14 cellular contexts compared by ENCODE assay signal in genomic region chr14:92685784-92686355, GRCh38.
DNase-seq lines count a peak whose midpoint lies in the region; ATAC-seq and TF ChIP-seq lines count a peak whose summit lies in the region.
"Had no signal": no experiment of that assay in that cellular context is flagged by ENCODE, and none has a peak within 500 bp of the region (broad histone marks: within the 10 kb centered on the region; RNA-seq: fewer than 3 reads in every experiment).

No MANE protein-coding gene starts in this region.

- H3K36me3 ChIP-seq in SJCRH30 = no peaks in the 10 kb centered on the region

- DNase-seq in natural killer cell = no peak
- no peak for DNase-seq in natural killer cell treated with Interleukin-12 subunit alpha and Interleukin-12 subunit beta and Interleukin-15 and Interleukin-18, amount 100 ng/mL, for 72 hours (ENCODE audit: low spot score)
- DNase-seq in central memory CD8-positive, alpha-beta T cell (ENCODE audit: low spot score in 2 of 2) = no peak
- no peak for DNase-seq in naive thymus-derived CD8-positive, alpha-beta T cell
- DNase-seq in NCI-H1092 treated with DMSO at 0.1 percent for 48 hours (lab: John Stamatoyannopoulos, UW) = no peak
- no peak for DNase-seq in activated CD4-positive, alpha-beta T cell treated with anti-CD3 and anti-CD28 coated beads, Interleukin-2, amount 10 ng/mL, durations not matched to agents 24 days and 14 days
- no peak for DNase-seq in SJCRH30
- no peak for DNase-seq in HFFc6
- DNase-seq: AML-193; CD4-positive, CD25-positive, alpha-beta regulatory T cell; DMS79 treated with DMSO at 0.1 percent for 48 hours; NCI-H1436 treated with DMSO at 0.1 percent for 48 hours; NCI-H2081; NCI-H510A treated with DMSO at 0.1 percent for 48 hours had no signal

- no peaks in the 10 kb centered on the region for H3K4me1 ChIP-seq in SJCRH30

- H3K4me1 Mint-ChIP-seq in natural killer cell (peaks cover 11 to 19% of the 10 kb centered on the region in 2 donors), HFFc6 (ENCODE audit: low read depth) (peaks cover 6% of the 10 kb centered on the region)
- H3K4me1 Mint-ChIP-seq in natural killer cell treated with Interleukin-12 subunit alpha and Interleukin-12 subunit beta and Interleukin-15 and Interleukin-18, amount 100 ng/mL, for 72 hours (ENCODE audit: low read depth in 2 of 2) = peaks cover 7 to 14% of the 10 kb centered on the region in 2 donors
- H3K4me1 Mint-ChIP-seq in central memory CD8-positive, alpha-beta T cell = peaks cover 13% of the 10 kb centered on the region
- peaks cover 6 to 22% (median 9%) of the 10 kb centered on the region in 4 donors for H3K4me1 Mint-ChIP-seq in naive thymus-derived CD8-positive, alpha-beta T cell
- H3K4me1 Mint-ChIP-seq in activated CD4-positive, alpha-beta T cell treated with anti-CD3 and anti-CD28 coated beads, Interleukin-2, amount 10 ng/mL, durations not matched to agents 24 days and 14 days = peaks cover 7% of the 10 kb centered on the region

- H3K27me3 ChIP-seq in SJCRH30 = no peaks in the 10 kb centered on the region

- H3K9me3 ChIP-seq in SJCRH30 (replicated peaks) = no peaks in the 10 kb centered on the region

- ATAC-seq in natural killer cell = no peak
- ATAC-seq in natural killer cell treated with Interleukin-12 subunit alpha and Interleukin-12 subunit beta and Interleukin-15 and Interleukin-18, amount 100 ng/mL, for 72 hours = no peak
- ATAC-seq in central memory CD8-positive, alpha-beta T cell (replicated peaks; ENCODE audit: extremely low read depth, poor library complexity, severe bottlenecking) = no peak
- ATAC-seq in naive thymus-derived CD8-positive, alpha-beta T cell = no peak

- intact Hi-C loops in natural killer cell (cut with micrococcal nuclease) = loop anchor here (2.0 to 10.0 kb wide), 3 partner anchors 34 to 221 kb away; no protein-coding TSS in a partner anchor
- intact Hi-C loops in activated CD4-positive, alpha-beta T cell treated with anti-CD3 and anti-CD28 coated beads, Interleukin-2, amount 10 ng/mL, durations not matched to agents 24 days and 14 days (cut with micrococcal nuclease) = no loop called here

- POLR2A ChIA-PET in naive thymus-derived CD8-positive, alpha-beta T cell (lab: Charles Lee) = interaction anchor here (0.8 to 1.7 kb wide), 3 partner anchors 20 to 50 kb away, joined by 3 to 5 read pairs (median 4); no protein-coding TSS in a partner anchor

- TF ChIP-seq CTCF in natural killer cell (IDR thresholded peaks at IDR 0.05) = no peak
- TF ChIP-seq CTCF in HFFc6 (IDR thresholded peaks at IDR 0.05) = no peak

- H3K9me3 Mint-ChIP-seq in natural killer cell (no peaks in the 10 kb centered on the region), HFFc6 (no peaks in the 10 kb centered on the region)
- H3K9me3 Mint-ChIP-seq in natural killer cell treated with Interleukin-12 subunit alpha and Interleukin-12 subunit beta and Interleukin-15 and Interleukin-18, amount 100 ng/mL, for 72 hours = no peaks in the 10 kb centered on the region
- H3K9me3 Mint-ChIP-seq in central memory CD8-positive, alpha-beta T cell = no peaks in the 10 kb centered on the region
- no peaks in the 10 kb centered on the region for H3K9me3 Mint-ChIP-seq in naive thymus-derived CD8-positive, alpha-beta T cell
- no peaks in the 10 kb centered on the region for H3K9me3 Mint-ChIP-seq in activated CD4-positive, alpha-beta T cell treated with anti-CD3 and anti-CD28 coated beads, Interleukin-2, amount 10 ng/mL, durations not matched to agents 24 days and 14 days

- no peak overlapping the region for H3K4me3 ChIP-seq in SJCRH30

- H3K4me3 Mint-ChIP-seq in natural killer cell = no peak overlapping the region
- H3K4me3 Mint-ChIP-seq in natural killer cell treated with Interleukin-12 subunit alpha and Interleukin-12 subunit beta and Interleukin-15 and Interleukin-18, amount 100 ng/mL, for 72 hours = no peak overlapping the region
- H3K4me3 Mint-ChIP-seq in central memory CD8-positive, alpha-beta T cell = peak overlapping the region; percentile 8
- no peak overlapping the region for H3K4me3 Mint-ChIP-seq in naive thymus-derived CD8-positive, alpha-beta T cell
- no peak overlapping the region for H3K4me3 Mint-ChIP-seq in activated CD4-positive, alpha-beta T cell treated with anti-CD3 and anti-CD28 coated beads, Interleukin-2, amount 10 ng/mL, durations not matched to agents 24 days and 14 days
- H3K4me3 Mint-ChIP-seq in HFFc6 = no peak overlapping the region
- H3K4me3 Mint-ChIP-seq: CD4-positive, CD25-positive, alpha-beta regulatory T cell had no signal

- H3K27ac Mint-ChIP-seq in natural killer cell (peak overlapping the region; percentile 73 to 80), HFFc6 (no peak overlapping the region)
- H3K27ac Mint-ChIP-seq in natural killer cell treated with Interleukin-12 subunit alpha and Interleukin-12 subunit beta and Interleukin-15 and Interleukin-18, amount 100 ng/mL, for 72 hours = no peak overlapping the region
- H3K27ac Mint-ChIP-seq in central memory CD8-positive, alpha-beta T cell (ENCODE audit: low read depth) = peak overlapping the region; percentile 75
- peak overlapping the region in 7 of 10 donors; percentile 20 to 82 (median 41) for H3K27ac Mint-ChIP-seq in naive thymus-derived CD8-positive, alpha-beta T cell
- no peak overlapping the region for H3K27ac Mint-ChIP-seq in activated CD4-positive, alpha-beta T cell treated with anti-CD3 and anti-CD28 coated beads, Interleukin-2, amount 10 ng/mL, durations not matched to agents 24 days and 14 days

- H3K27me3 Mint-ChIP-seq in natural killer cell (ENCODE audit: low read depth in 2 of 2) = no peaks in the 10 kb centered on the region
- H3K27me3 Mint-ChIP-seq in natural killer cell treated with Interleukin-12 subunit alpha and Interleukin-12 subunit beta and Interleukin-15 and Interleukin-18, amount 100 ng/mL, for 72 hours = no peaks in the 10 kb centered on the region
- H3K27me3 Mint-ChIP-seq in central memory CD8-positive, alpha-beta T cell = no peaks in the 10 kb centered on the region
- no peaks in the 10 kb centered on the region for H3K27me3 Mint-ChIP-seq in naive thymus-derived CD8-positive, alpha-beta T cell
- no peaks in the 10 kb centered on the region for H3K27me3 Mint-ChIP-seq in activated CD4-positive, alpha-beta T cell treated with anti-CD3 and anti-CD28 coated beads, Interleukin-2, amount 10 ng/mL, durations not matched to agents 24 days and 14 days
- peaks cover 7% of the 10 kb centered on the region for H3K27me3 Mint-ChIP-seq in HFFc6 (ENCODE audit: insufficient read depth)
- H3K27me3 Mint-ChIP-seq: CD4-positive, CD25-positive, alpha-beta regulatory T cell had no signal

- H3K27ac ChIP-seq in SJCRH30 = no peak overlapping the region

- H3K36me3 Mint-ChIP-seq in natural killer cell = no peaks in the 10 kb centered on the region
- H3K36me3 Mint-ChIP-seq in natural killer cell treated with Interleukin-12 subunit alpha and Interleukin-12 subunit beta and Interleukin-15 and Interleukin-18, amount 100 ng/mL, for 72 hours = peaks cover 8% of the 10 kb centered on the region
- H3K36me3 Mint-ChIP-seq in central memory CD8-positive, alpha-beta T cell (ENCODE audit: insufficient read depth) = peaks cover 24% of the 10 kb centered on the region
- peaks cover 0 to 74% (median 9%) of the 10 kb centered on the region in 3 donors for H3K36me3 Mint-ChIP-seq in naive thymus-derived CD8-positive, alpha-beta T cell
- H3K36me3 Mint-ChIP-seq in activated CD4-positive, alpha-beta T cell treated with anti-CD3 and anti-CD28 coated beads, Interleukin-2, amount 10 ng/mL, durations not matched to agents 24 days and 14 days (ENCODE audit: low read depth) = peaks cover 23% of the 10 kb centered on the region
- no peaks in the 10 kb centered on the region for H3K36me3 Mint-ChIP-seq in HFFc6 (ENCODE audit: low read depth)

Comparison
In these comparisons a context has a peak if more than half of its experiments do, and no peak if none do; other contexts are left out.
1. H3K27ac Mint-ChIP-seq: peak in natural killer cell (2 of 2), central memory CD8-positive, alpha-beta T cell (single experiment) and naive thymus-derived CD8-positive, alpha-beta T cell (7 of 10); none in natural killer cell treated with Interleukin-12 subunit alpha and Interleukin-12 subunit beta and Interleukin-15 and Interleukin-18, amount 100 ng/mL, for 72 hours (0 of 2), activated CD4-positive, alpha-beta T cell treated with anti-CD3 and anti-CD28 coated beads, Interleukin-2, amount 10 ng/mL, durations not matched to agents 24 days and 14 days (single experiment) and HFFc6 (single experiment).